Comparison of ENCODE assay signal across 21 cellular contexts in the genomic region with DNA sequence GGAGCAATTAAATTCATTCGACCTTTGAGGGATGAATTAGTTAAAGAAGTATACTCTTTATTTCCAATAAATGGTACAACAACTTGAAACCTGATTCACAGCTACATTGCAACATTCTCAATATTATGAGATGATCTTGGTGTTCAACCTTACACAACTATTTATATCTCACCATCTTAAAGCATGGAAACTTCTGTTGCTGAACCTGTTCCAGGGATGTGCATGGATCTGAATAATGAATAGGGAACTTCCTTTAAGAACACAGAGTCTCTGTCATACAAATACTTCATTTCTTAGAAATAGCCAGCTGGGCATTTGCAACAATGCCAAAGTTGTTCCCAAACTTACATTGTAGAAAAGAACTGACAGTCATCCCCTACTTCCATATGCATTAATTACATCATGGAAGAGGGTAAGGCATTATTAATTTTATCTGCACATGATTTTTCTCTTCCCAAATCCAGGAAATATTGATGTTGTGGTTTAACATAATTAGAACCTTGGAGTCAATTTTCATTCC.
"Had no signal": no experiment of that assay in that cellular context is flagged by ENCODE, and none has a peak within 500 bp of the region (broad histone marks: within the 10 kb centered on the region; RNA-seq: fewer than 3 reads in every experiment).

No MANE protein-coding gene starts in this region.

- H3K4me3 ChIP-seq: PC-9, SK-N-MC had no signal

- ATAC-seq: activated T-cell treated with anti-CD3 and anti-CD28 coated beads, Interleukin-2, amount 50 U/mL, for 4 hours; activated T-helper 17 cell treated with anti-CD3 and anti-CD28 coated beads, Interleukin-2, amount 50 U/mL, for 72 hours; T-cell had no signal

- H3K27ac ChIP-seq: PC-9, SK-N-MC had no signal

- H3K4me2 ChIP-seq: PC-9 had no signal

- H2AFZ ChIP-seq: PC-9 had no signal

- DNase-seq: activated B cell treated with CpG ODN at 0.5 μM for 24 hours; activated CD4-positive, alpha-beta memory T cell treated with anti-CD3 and anti-CD28 coated beads for 36 hours; activated CD4-positive, alpha-beta T cell treated with anti-CD3 and anti-CD28 coated beads, Interleukin-2, amount 10 ng/mL, durations not matched to agents 7 days and 5 days; activated CD8-positive, alpha-beta memory T cell treated with anti-CD3 and anti-CD28 coated beads for 24 hours; activated gamma-delta T cell; activated naive CD4-positive, alpha-beta T cell treated with anti-CD3 and anti-CD28 coated beads for 36 hours; activated T-cell treated with anti-CD3 and anti-CD28 coated beads, Interleukin-2, amount 50 U/mL, for 4 hours; MM.1S; NCI-H1105; NCI-H1436; NCI-H187; NCI-H2081; NCI-H446; NCI-H524; PC-9; SIG-M5; T-cell; T-helper 2 cell; T1000 had no signal
